9 cellular contexts compared by ENCODE assay signal in genomic region chr16:67667434-67667816, GRCh38. TPM values are rescaled to one million over a fixed set of nuclear protein-coding genes. Genes with fewer than 3 reads are reported as not detected.
DNase-seq lines count a peak whose midpoint lies in the region; ATAC-seq and TF ChIP-seq lines count a peak whose summit lies in the region.
"Had no signal": no experiment of that assay in that cellular context is flagged by ENCODE, and none has a peak within 500 bp of the region (broad histone marks: within the 10 kb centered on the region; RNA-seq: fewer than 3 reads in every experiment).

No MANE protein-coding gene starts in this region.

- H4K20me1 ChIP-seq in PC-3 (ENCODE audit: low read length), result no peaks in the 10 kb centered on the region

- no peaks in the 10 kb centered on the region for H3K79me2 ChIP-seq in PC-3 (ENCODE audit: low read length)

- no peak for ATAC-seq in natural killer cell treated with Interleukin-12 subunit alpha and Interleukin-12 subunit beta and Interleukin-15 and Interleukin-18, amount 100 ng/mL, for 72 hours
- ATAC-seq in PC-3 (no peak), HG02588 (IDR thresholded peaks at IDR 0.05; ENCODE audit: unreplicated experiment) (no peak)

- H3K4me1 ChIP-seq in HUES48 (ENCODE audit: control insufficient read depth, insufficient read depth, low read length) (peaks cover 9% of the 10 kb centered on the region; the same call in 1 of the 2 replicates), PC-3 (ENCODE audit: insufficient read depth, low read length) (no peaks in the 10 kb centered on the region; the same call in 1 of the 2 replicates)

- CTCF ChIA-PET in AG04450 (lab: Charles Lee), result interaction anchor here (0.6 to 11.4 kb wide), 13 partner anchors 8 to 220 kb away, joined by 3 to 181 read pairs (median 4); partner anchors contain the start of gene CTCF
- CTCF ChIA-PET in PC-3 (lab: Charles Lee), result interaction anchor here (1.3 kb wide), 1 partner anchor 146 kb away, joined by 5 read pairs; no protein-coding TSS in a partner anchor

- no peaks in the 10 kb centered on the region for H3F3A ChIP-seq in PC-3 (ENCODE audit: low read length, unreplicated experiment)

- H3K36me3 ChIP-seq in HUES48 (ENCODE audit: control insufficient read depth, insufficient read depth, low read length) (no peaks in the 10 kb centered on the region; the same call in 1 of the 2 replicates), PC-3 (ENCODE audit: low read depth, low read length) (no peaks in the 10 kb centered on the region)

- H3K27ac ChIP-seq in AG04450 (ENCODE audit: low read depth, low read length), result peak overlapping the region; percentile 57
- H3K27ac ChIP-seq in HUES48 (ENCODE audit: low read depth, low read length), result no peak overlapping the region
- peak overlapping the region; percentile 85 for H3K27ac ChIP-seq in cingulate gyrus (ENCODE audit: low read depth, low read length)
- H3K27ac ChIP-seq in PC-3 (ENCODE audit: low read length), result no peak overlapping the region

- no peak overlapping the region for H3K4me3 ChIP-seq in AG04450 (ENCODE audit: low read depth, low read length)
- peak overlapping the region; percentile 64; the same call in 1 of the 2 replicates for H3K4me3 ChIP-seq in HUES48 (ENCODE audit: low read depth, low read length)
- no peak overlapping the region for H3K4me3 ChIP-seq in PC-3 (ENCODE audit: low read length)

- H3K9me3 Mint-ChIP-seq in natural killer cell treated with Interleukin-12 subunit alpha and Interleukin-12 subunit beta and Interleukin-15 and Interleukin-18, amount 100 ng/mL, for 72 hours, result no peaks in the 10 kb centered on the region

- H3K9ac ChIP-seq in HUES48 (ENCODE audit: low read depth, low read length), result no peak overlapping the region
- H3K9ac ChIP-seq in PC-3 (ENCODE audit: low read length), result no peak overlapping the region

- DNase-seq in AG04450 (ENCODE audit: low read depth, low spot score) (no peak), DMS79 treated with DMSO at 0.1 percent for 48 hours (lab: John Stamatoyannopoulos, UW) (no peak), PC-3 (no peak)
- no peak for DNase-seq in natural killer cell treated with Interleukin-12 subunit alpha and Interleukin-12 subunit beta and Interleukin-15 and Interleukin-18, amount 100 ng/mL, for 72 hours (ENCODE audit: low spot score)
- no peak for DNase-seq in stimulated activated CD4-positive, alpha-beta T cell treated with anti-CD3 and anti-CD28 coated beads, Interleukin-2, amount 100 ng/mL, for 48 hours

- H3K4me3 Mint-ChIP-seq in natural killer cell treated with Interleukin-12 subunit alpha and Interleukin-12 subunit beta and Interleukin-15 and Interleukin-18, amount 100 ng/mL, for 72 hours, result peak overlapping the region; percentile 80

- H3K9me3 ChIP-seq in AG04450 (ENCODE audit: control insufficient read depth, insufficient read depth, low read length), result no peaks in the 10 kb centered on the region
- H3K9me3 ChIP-seq in HUES48 (ENCODE audit: control insufficient read depth, insufficient read depth, low read length), result no peaks in the 10 kb centered on the region
- no peaks in the 10 kb centered on the region for H3K9me3 ChIP-seq in PC-3 (ENCODE audit: low read length)

- intact Hi-C loops in PC-3 (cut with micrococcal nuclease), result no loop called here

- H3K4me1 Mint-ChIP-seq in natural killer cell treated with Interleukin-12 subunit alpha and Interleukin-12 subunit beta and Interleukin-15 and Interleukin-18, amount 100 ng/mL, for 72 hours (ENCODE audit: low read depth in 2 of 2), result peaks cover 6 to 12% of the 10 kb centered on the region in 2 donors

- no peaks in the 10 kb centered on the region for H3K36me3 Mint-ChIP-seq in natural killer cell treated with Interleukin-12 subunit alpha and Interleukin-12 subunit beta and Interleukin-15 and Interleukin-18, amount 100 ng/mL, for 72 hours

- H3K27me3 Mint-ChIP-seq in natural killer cell treated with Interleukin-12 subunit alpha and Interleukin-12 subunit beta and Interleukin-15 and Interleukin-18, amount 100 ng/mL, for 72 hours, result no peaks in the 10 kb centered on the region

- POLR2A ChIA-PET in AG04450 (lab: Yijun Ruan, JAX) (interaction anchor here (1.2 kb wide), 1 partner anchor 146 kb away, joined by 3 read pairs; no protein-coding TSS in a partner anchor), PC-3 (lab: Charles Lee; ENCODE audit: unreplicated experiment) (no interaction called here)

- H3K27ac Mint-ChIP-seq in natural killer cell treated with Interleukin-12 subunit alpha and Interleukin-12 subunit beta and Interleukin-15 and Interleukin-18, amount 100 ng/mL, for 72 hours, result peak overlapping the region in 1 of 2 donors; percentile 21

- H3K9me2 ChIP-seq in PC-3 (replicated peaks; ENCODE audit: low read length), result no peaks in the 10 kb centered on the region

- BruUV-seq in PC-3 (replicated peaks; lab: Mats Ljungman, UMichigan), result no TSS peak

- no peak overlapping the region for H3K4me2 ChIP-seq in PC-3 (ENCODE audit: low read length)

- TF ChIP-seq CTCF in AG04450 (IDR thresholded peaks at IDR 0.05; ENCODE audit: low read depth, low read length) (no peak), PC-3 (conservative IDR thresholded peaks at IDR 0.05; ENCODE audit: low read depth, low read length) (no peak)

- no peak overlapping the region for H2AFZ ChIP-seq in PC-3 (ENCODE audit: low read length)

- no peaks in the 10 kb centered on the region for H3K27me3 ChIP-seq in AG04450 (ENCODE audit: control insufficient read depth, insufficient read depth, low read length)
- H3K27me3 ChIP-seq in HUES48 (ENCODE audit: control insufficient read depth, insufficient read depth, low read length), result peaks cover 10% of the 10 kb centered on the region
- H3K27me3 ChIP-seq in PC-3 (ENCODE audit: low read length), result no peaks in the 10 kb centered on the region

RNA-seq across cellular contexts. Expression of gene C16orf86, which starts 0.8 kb away (rescaled TPM):
- 0.55 and 0.56 TPM in 2 replicates for polyA plus RNA-seq in AG04450 (2011; rRNA removed)
- 0.41 TPM in 1 of 2 replicates, not detected in the other for polyA minus RNA-seq in AG04450 (2011; rRNA and poly(A)+ RNA removed)
- total RNA-seq in natural killer cell treated with Interleukin-12 subunit alpha and Interleukin-12 subunit beta and Interleukin-15 and Interleukin-18, amount 100 ng/mL, for 72 hours, result 1 to 10 TPM; 1.6 to 1.9 TPM
- total RNA-seq in PC-3 (2014; rRNA removed), result not detected in 2 replicates

RNA-seq across cellular contexts. Expression of gene ENKD1, which starts 0.9 kb away (rescaled TPM):
- polyA plus RNA-seq in AG04450 (2011; rRNA removed), result 3.6 and 4.2 TPM in 2 replicates
- polyA minus RNA-seq in AG04450 (2011; rRNA and poly(A)+ RNA removed), result 1.5 and 2.6 TPM in 2 replicates
- 10 to 100 TPM in 1 of 2 donors, 1 to 10 TPM in 1; 8.1 to 12.2 TPM for total RNA-seq in natural killer cell treated with Interleukin-12 subunit alpha and Interleukin-12 subunit beta and Interleukin-15 and Interleukin-18, amount 100 ng/mL, for 72 hours
- 12.0 and 19.4 TPM in 2 replicates for total RNA-seq in PC-3 (2014; rRNA removed)

RNA-seq across cellular contexts. Expression of gene PARD6A, which starts 6.7 kb away (rescaled TPM):
- 0.42 and 0.53 TPM in 2 replicates for polyA plus RNA-seq in AG04450 (2011; rRNA removed)
- 0.97 TPM in 1 of 2 replicates, not detected in the other for polyA minus RNA-seq in AG04450 (2011; rRNA and poly(A)+ RNA removed)
- total RNA-seq in natural killer cell treated with Interleukin-12 subunit alpha and Interleukin-12 subunit beta and Interleukin-15 and Interleukin-18, amount 100 ng/mL, for 72 hours, result 1 to 10 TPM; 6.3 to 8.0 TPM
- 15.1 and 16.4 TPM in 2 replicates for total RNA-seq in PC-3 (2014; rRNA removed)

RNA-seq across cellular contexts. Expression of gene ACD, which starts 7.4 kb away (rescaled TPM):
- polyA plus RNA-seq in AG04450 (2011; rRNA removed), result 11.4 and 16.5 TPM in 2 replicates
- 9.6 and 16.0 TPM in 2 replicates for polyA minus RNA-seq in AG04450 (2011; rRNA and poly(A)+ RNA removed)
- 10 to 100 TPM; 54.9 to 91.3 TPM for total RNA-seq in natural killer cell treated with Interleukin-12 subunit alpha and Interleukin-12 subunit beta and Interleukin-15 and Interleukin-18, amount 100 ng/mL, for 72 hours
- total RNA-seq in PC-3 (2014; rRNA removed), result 26.3 and 31.7 TPM in 2 replicates

RNA-seq across cellular contexts. Expression of gene CARMIL2, which starts 22.5 kb away (rescaled TPM):
- 0.09 and 0.11 TPM in 2 replicates for polyA plus RNA-seq in AG04450 (2011; rRNA removed)
- 0.09 TPM in 1 of 2 replicates, not detected in the other for polyA minus RNA-seq in AG04450 (2011; rRNA and poly(A)+ RNA removed)
- total RNA-seq in natural killer cell treated with Interleukin-12 subunit alpha and Interleukin-12 subunit beta and Interleukin-15 and Interleukin-18, amount 100 ng/mL, for 72 hours, result 10 to 100 TPM; 33.8 to 89.7 TPM
- total RNA-seq in PC-3 (2014; rRNA removed), result 0.33 and 0.40 TPM in 2 replicates
- total RNA-seq: bronchial epithelial cell had no signal

Comparison
In these comparisons a context has a peak if more than half of its experiments do, and no peak if none do; other contexts are left out.
1. H3K27ac ChIP-seq: peak in AG04450 (single experiment) and cingulate gyrus (single experiment); none in HUES48 (single experiment) and PC-3 (single experiment).